ENCODE assay signal across 11 cellular contexts in genomic region chr5:38871790-38872551, GRCh38. TPM values are rescaled to one million over a fixed set of nuclear protein-coding genes. Genes with fewer than 3 reads are reported as not detected.
A peak's percentile ranks its signal among the peaks of the same experiment; 100 is the strongest.
DNase-seq lines count a peak whose midpoint lies in the region; ATAC-seq and TF ChIP-seq lines count a peak whose summit lies in the region.
"Had no signal": no experiment of that assay in that cellular context is flagged by ENCODE, and none has a peak within 500 bp of the region (broad histone marks: within the 10 kb centered on the region; RNA-seq: fewer than 3 reads in every experiment).

No MANE protein-coding gene starts in this region.

- H3K36me3 ChIP-seq in Panc1 (ENCODE audit: control insufficient read depth, insufficient read depth, low read length) (peaks cover 8% of the 10 kb centered on the region; the same call in 1 of the 2 replicates), fibroblast of lung (ENCODE audit: control insufficient read depth, insufficient read depth, low read length) (peaks cover 6% of the 10 kb centered on the region), trophoblast cell (ENCODE audit: control insufficient read depth in 1 of 2, insufficient read depth in 2 of 2, low read length in 2 of 2) (no peaks in the 10 kb centered on the region)

- H3K4me3 Mint-ChIP-seq in Calu3 (ENCODE audit: low read depth, unreplicated experiment) = peak overlapping the region; percentile 41
- no peak overlapping the region for H3K4me3 Mint-ChIP-seq in endothelial cell (ENCODE audit: unreplicated experiment)

- H3K4me2 ChIP-seq in fibroblast of lung (ENCODE audit: extremely low read depth, insufficient read depth, low read length) (no peak overlapping the region), trophoblast cell (ENCODE audit: low read length) (no peak overlapping the region)

- H3K4ac ChIP-seq in trophoblast cell (ENCODE audit: low read depth, low read length) = no peak overlapping the region

- TF ChIP-seq CTCF in Calu3 (IDR thresholded peaks at IDR 0.05; ENCODE audit: unreplicated experiment) (no peak), Panc1 (IDR thresholded peaks at IDR 0.05) (no peak), fibroblast of lung (conservative IDR thresholded peaks at IDR 0.05 in 1 of 2, IDR thresholded peaks at IDR 0.05 in 1 of 2; ENCODE audit: low read depth in 1 of 2, low read length in 2 of 2) (no peak), endothelial cell (IDR thresholded peaks at IDR 0.05; ENCODE audit: unreplicated experiment) (no peak)

- H2BK5ac ChIP-seq in trophoblast cell (ENCODE audit: low read depth, low read length, poor library complexity) = no peak overlapping the region

- peaks cover 55% of the 10 kb centered on the region for H3K79me2 ChIP-seq in fibroblast of lung (ENCODE audit: control insufficient read depth, insufficient read depth, low read length)
- H3K79me2 ChIP-seq in trophoblast cell (ENCODE audit: control insufficient read depth, insufficient read depth, low read length, poor library complexity) = no peaks in the 10 kb centered on the region

- POLR2A ChIA-PET in Panc1 (lab: Charles Lee) = no interaction called here

- H3K27ac ChIP-seq in Panc1 (ENCODE audit: low read length) (no peak overlapping the region), fibroblast of lung (ENCODE audit: insufficient read depth, low read length) (peak overlapping the region; percentile 69), trophoblast cell (ENCODE audit: low read depth, low read length) (peak overlapping the region; percentile 68)
- H3K27ac ChIP-seq: SK-N-MC had no signal

- H3K27me3 Mint-ChIP-seq in Calu3 (ENCODE audit: unreplicated experiment) = no peaks in the 10 kb centered on the region
- no peaks in the 10 kb centered on the region for H3K27me3 Mint-ChIP-seq in endothelial cell (ENCODE audit: unreplicated experiment)

- no peak overlapping the region for H2BK12ac ChIP-seq in trophoblast cell (ENCODE audit: low read length)

- H3K27me3 ChIP-seq in Panc1 (ENCODE audit: control insufficient read depth, insufficient read depth, low read length) = no peaks in the 10 kb centered on the region
- H3K27me3 ChIP-seq in fibroblast of lung (ENCODE audit: control insufficient read depth, insufficient read depth, low read length) = no peaks in the 10 kb centered on the region
- H3K27me3 ChIP-seq in trophoblast cell (ENCODE audit: insufficient read depth, low read length) = no peaks in the 10 kb centered on the region

- H3K23ac ChIP-seq in trophoblast cell (ENCODE audit: low read length) = no peak overlapping the region

- peaks cover 6% of the 10 kb centered on the region for H3K4me1 ChIP-seq in Panc1 (ENCODE audit: control insufficient read depth, insufficient read depth, low read length)
- peaks cover 14% of the 10 kb centered on the region for H3K4me1 ChIP-seq in fibroblast of lung (ENCODE audit: control insufficient read depth, extremely low read depth, insufficient read depth, low read length)
- H3K4me1 ChIP-seq in trophoblast cell (ENCODE audit: control insufficient read depth in 1 of 2, insufficient read depth in 2 of 2, low read length in 2 of 2) = no peaks in the 10 kb centered on the region

- BruUV-seq in Calu3 (replicated peaks; lab: Mats Ljungman, UMichigan) = no TSS peak
- BruUV-seq in Panc1 (replicated peaks; lab: Mats Ljungman, UMichigan) = no TSS peak

- H3K4me1 Mint-ChIP-seq in Calu3 (ENCODE audit: low read depth, unreplicated experiment) (peaks cover 72% of the 10 kb centered on the region), endothelial cell (ENCODE audit: unreplicated experiment) (peaks cover 10% of the 10 kb centered on the region)

- ATAC-seq in Panc1 = peak; percentile 93

- no peak overlapping the region for H3K9ac ChIP-seq in fibroblast of lung (ENCODE audit: insufficient read depth, low read length)
- no peak overlapping the region for H3K9ac ChIP-seq in trophoblast cell (ENCODE audit: low read length)

- no peak overlapping the region for H2AK5ac ChIP-seq in trophoblast cell (ENCODE audit: low read length)

- no peak overlapping the region for H4K12ac ChIP-seq in trophoblast cell (ENCODE audit: low read depth, low read length)

- in situ Hi-C loops in Panc1 (cut with HindIII; ENCODE audit: low pct_unique_long_range_greater_than_20kb, low sequenced_read_pairs) = no loop called here

- WGBS in trophoblast cell (ENCODE audit: extremely low coverage, insufficient coverage, insufficient read length) = no CpG with 5 or more reads among the region's 5 CpGs

- H2AFZ ChIP-seq in fibroblast of lung (ENCODE audit: low read length) (no peak overlapping the region), trophoblast cell (ENCODE audit: insufficient read depth, low read length, poor library complexity) (no peak overlapping the region)

- H4K20me1 ChIP-seq in fibroblast of lung (ENCODE audit: control insufficient read depth, extremely low read depth, insufficient read depth, low read length) = peaks cover 4% of the 10 kb centered on the region

- intact Hi-C loops in Calu3 (cut with micrococcal nuclease; ENCODE audit: unreplicated experiment) (loop anchor here (1.0 kb wide), 3 partner anchors 18 to 45 kb away; no protein-coding TSS in a partner anchor), Panc1 (cut with micrococcal nuclease; ENCODE audit: unreplicated experiment) (no loop called here)

- no peak overlapping the region for H3K14ac ChIP-seq in trophoblast cell (ENCODE audit: low read length)

- no peaks in the 10 kb centered on the region for H3K79me1 ChIP-seq in trophoblast cell (ENCODE audit: low read length)

- peak overlapping the region; percentile 27 for H2BK120ac ChIP-seq in trophoblast cell (ENCODE audit: insufficient read depth, low read length, poor library complexity)

- H4K91ac ChIP-seq in trophoblast cell (ENCODE audit: low read depth, low read length) = no peak overlapping the region

- H3K4me3 ChIP-seq in Panc1 (ENCODE audit: low read depth in 2 of 2, low read length in 2 of 2) (no peak overlapping the region), fibroblast of lung (replicated peaks in 1 of 4; ENCODE audit: control extremely low read depth in 1 of 4, insufficient read depth in 1 of 4, low read depth in 3 of 4, low read length in 4 of 4) (peak overlapping the region in 1 of 4 experiments; percentile 15), trophoblast cell (ENCODE audit: low read depth, low read length) (no peak overlapping the region)
- H3K4me3 ChIP-seq: SK-N-MC had no signal

- H3K18ac ChIP-seq in trophoblast cell (ENCODE audit: low read length) = no peak overlapping the region

- peaks cover 3% of the 10 kb centered on the region for H3K9me3 Mint-ChIP-seq in Calu3 (ENCODE audit: low read depth, unreplicated experiment)
- no peaks in the 10 kb centered on the region for H3K9me3 Mint-ChIP-seq in endothelial cell (ENCODE audit: unreplicated experiment)

- H3K36me3 Mint-ChIP-seq in Calu3 (ENCODE audit: insufficient read depth, unreplicated experiment) (peaks cover 48% of the 10 kb centered on the region), endothelial cell (ENCODE audit: low read depth, unreplicated experiment) (peaks cover under 1% of the 10 kb centered on the region)

- H4K8ac ChIP-seq in trophoblast cell (ENCODE audit: low read depth, low read length) = no peak overlapping the region

- H3K9me3 ChIP-seq in Panc1 (ENCODE audit: control insufficient read depth, insufficient read depth, low read depth, low read length) (no peaks in the 10 kb centered on the region), fibroblast of lung (ENCODE audit: control insufficient read depth, insufficient read depth, low read depth, low read length) (no peaks in the 10 kb centered on the region), trophoblast cell (ENCODE audit: insufficient read depth, low read depth, low read length) (no peaks in the 10 kb centered on the region)

- peak; percentile 57 for DNase-seq in Calu3
- DNase-seq in Panc1 (ENCODE audit: low read depth, low spot score) = peak; percentile 99
- peak; percentile 99 for DNase-seq in fibroblast of lung (ENCODE audit: low read depth in 2 of 2)
- peak; percentile 87 to 97 for DNase-seq in trophoblast cell
- DNase-seq in cerebellar nuclear complex (lab: John Stamatoyannopoulos, UW) = no peak
- DNase-seq in endothelial cell (ENCODE audit: low spot score) = no peak
- DNase-seq in stimulated activated CD4-positive, alpha-beta T cell treated with anti-CD3 and anti-CD28 coated beads, Interleukin-2, amount 100 ng/mL, for 24 hours = no peak
- DNase-seq in stimulated activated CD4-positive, alpha-beta T cell treated with anti-CD3 and anti-CD28 coated beads, Interleukin-4, amount 100 ng/mL, for 24 hours = no peak
- DNase-seq: activated effector memory CD4-positive, alpha-beta T cell treated with anti-CD3 and anti-CD28 coated beads, Interleukin-2, amount 50 U/mL, for 16 hours; stimulated activated CD4-positive, alpha-beta T cell treated with anti-CD3 and anti-CD28 coated beads, Interleukin-15, amount 100 ng/mL, for 24 hours had no signal

- peak overlapping the region; percentile 94 for H3K27ac Mint-ChIP-seq in Calu3 (ENCODE audit: unreplicated experiment)
- no peak overlapping the region for H3K27ac Mint-ChIP-seq in endothelial cell (ENCODE audit: unreplicated experiment)

- CTCF ChIA-PET in Calu3 (lab: Charles Lee) (interaction anchor here (0.9 to 1.1 kb wide), 3 partner anchors 18 to 62 kb away, joined by 3 to 9 read pairs (median 7); no protein-coding TSS in a partner anchor), Panc1 (lab: Charles Lee) (interaction anchor here (0.7 kb wide), 1 partner anchor 21 kb away, joined by 3 read pairs; no protein-coding TSS in a partner anchor)

RNA-seq across cellular contexts. Expression of gene OSMR, which starts 26.2 kb away (rescaled TPM):
- total RNA-seq in Calu3 (2022) (59.8 and 76.4 TPM in 2 replicates), Panc1 (2021; ENCODE audit: unreplicated experiment) (82.4 TPM), fibroblast of lung (74.7 and 102 TPM in 2 replicates), endothelial cell (ENCODE audit: unreplicated experiment) (17.4 TPM)
- 45.1 TPM for polyA plus RNA-seq in Panc1 (2012; ENCODE audit: insufficient read length)
- 80.4 and 189 TPM in 2 replicates for polyA plus RNA-seq in fibroblast of lung
- 55.9 and 140 TPM in 2 replicates for polyA plus RNA-seq in fibroblast of lung (2012)
- 64.8 and 128 TPM in 2 replicates for polyA minus RNA-seq in fibroblast of lung (ENCODE audit: low replicate concordance)
- 40.4 and 46.3 TPM in 2 replicates for polyA plus RNA-seq in trophoblast cell (2013)

Comparison
In these comparisons a context has a peak if more than half of its experiments do, and no peak if none do; other contexts are left out.
1. DNase-seq: peak in Calu3 (single experiment), Panc1 (single experiment), fibroblast of lung (2 of 2) and trophoblast cell (2 of 2); none in cerebellar nuclear complex (0 of 2), endothelial cell (single experiment), stimulated activated CD4-positive, alpha-beta T cell treated with anti-CD3 and anti-CD28 coated beads, Interleukin-2, amount 100 ng/mL, for 24 hours (0 of 2) and stimulated activated CD4-positive, alpha-beta T cell treated with anti-CD3 and anti-CD28 coated beads, Interleukin-4, amount 100 ng/mL, for 24 hours (single experiment).